ENCODE assay signal across 8 cellular contexts in genomic region chr7:102395958-102396709, GRCh38. TPM values are rescaled to one million over a fixed set of nuclear protein-coding genes. Genes with fewer than 3 reads are reported as not detected.
DNase-seq lines count a peak whose midpoint lies in the region; ATAC-seq and TF ChIP-seq lines count a peak whose summit lies in the region.

PRKRIP1 (plus strand) TSS chr7:102396363; CDS start chr7:102396412, 49 bp downstream.

- peak within 1 kb of the TSS; percentile 70 for H3K27ac Mint-ChIP-seq in activated T-helper 1 cell treated with anti-CD3 and anti-CD28 coated beads, Interleukin-12 subunit alpha, Interleukin-12 subunit beta, Interleukin-2, Interleukin-4 antibody, amounts not matched to agents 30 ng/mL and 10 ng/mL and 1 ng/mL, durations not matched to agents 14 hours and 24 hours and 36 hours
- peak within 1 kb of the TSS; percentile 87 to 99 (median 98) for H3K27ac Mint-ChIP-seq in naive thymus-derived CD4-positive, alpha-beta T cell
- H3K27ac Mint-ChIP-seq in stimulated activated memory B cell treated with anti-CD40 and anti-IgM and Interleukin-4, amounts not matched to agents 10 μg/mL and 1 μg/mL and 100 μg/mL, for 72 hours, result peak within 1 kb of the TSS; percentile 86

- H3K27me3 ChIP-seq in fibroblast of lung (ENCODE audit: control insufficient read depth, insufficient read depth, low read length), result no peaks in the 10 kb centered on the region
- H3K27me3 ChIP-seq in naive thymus-derived CD4-positive, alpha-beta T cell (ENCODE audit: control insufficient read depth in 2 of 2, insufficient read depth in 2 of 2, low read length in 2 of 2), result no peaks in the 10 kb centered on the region

- peaks cover 15% of the 10 kb centered on the region for H3K4me1 Mint-ChIP-seq in activated T-helper 1 cell treated with anti-CD3 and anti-CD28 coated beads, Interleukin-12 subunit alpha, Interleukin-12 subunit beta, Interleukin-2, Interleukin-4 antibody, amounts not matched to agents 30 ng/mL and 10 ng/mL and 1 ng/mL, durations not matched to agents 14 hours and 24 hours and 36 hours (ENCODE audit: low read depth)
- H3K4me1 Mint-ChIP-seq in naive thymus-derived CD4-positive, alpha-beta T cell, result peaks cover 12 to 34% (median 22%) of the 10 kb centered on the region in 7 donors
- H3K4me1 Mint-ChIP-seq in stimulated activated memory B cell treated with anti-CD40 and anti-IgM and Interleukin-4, amounts not matched to agents 10 μg/mL and 1 μg/mL and 100 μg/mL, for 72 hours, result peaks cover 25% of the 10 kb centered on the region

- DNase-seq in Daoy (ENCODE audit: low read depth), result peak; percentile 97
- DNase-seq in GOT3 (lab: John Stamatoyannopoulos, UW), result peak; percentile 62
- DNase-seq in LNCaP clone FGC (ENCODE audit: low read depth), result peak; percentile 94
- peak; percentile 99 for DNase-seq in RPMI8226
- DNase-seq in activated T-helper 1 cell treated with anti-CD3 and anti-CD28 coated beads, Interleukin-12 subunit alpha, Interleukin-12 subunit beta, Interleukin-2, Interleukin-4 antibody, amounts not matched to agents 30 ng/mL and 10 ng/mL and 1 ng/mL, durations not matched to agents 14 hours and 24 hours and 36 hours (ENCODE audit: low spot score), result peak; percentile 80
- DNase-seq in fibroblast of lung (ENCODE audit: low read depth in 2 of 2), result peak; percentile 92 to 94
- peak; percentile 58 to 95 (median 89) for DNase-seq in naive thymus-derived CD4-positive, alpha-beta T cell

- no peaks in the 10 kb centered on the region for H3K9me3 ChIP-seq in fibroblast of lung (ENCODE audit: control insufficient read depth, insufficient read depth, low read depth, low read length)
- no peaks in the 10 kb centered on the region for H3K9me3 ChIP-seq in naive thymus-derived CD4-positive, alpha-beta T cell (ENCODE audit: control insufficient read depth in 2 of 3, low read length in 3 of 3)

- H3K4me3 ChIP-seq in LNCaP clone FGC (ENCODE audit: low read depth, low read length), result peak within 1 kb of the TSS; percentile 100
- peak within 1 kb of the TSS; percentile 92 to 99 (median 95) for H3K4me3 ChIP-seq in fibroblast of lung (replicated peaks in 1 of 4; ENCODE audit: control extremely low read depth in 1 of 4, insufficient read depth in 1 of 4, low read depth in 3 of 4, low read length in 4 of 4)
- H3K4me3 ChIP-seq in naive thymus-derived CD4-positive, alpha-beta T cell (ENCODE audit: low read length), result peak within 1 kb of the TSS; percentile 92

- ATAC-seq in naive thymus-derived CD4-positive, alpha-beta T cell, result peak; percentile 99
- ATAC-seq in stimulated activated memory B cell treated with anti-CD40 and anti-IgM and Interleukin-4, amounts not matched to agents 10 μg/mL and 1 μg/mL and 100 μg/mL, for 72 hours, result peak; percentile 100

- peaks cover 13% of the 10 kb centered on the region for H3K79me2 ChIP-seq in fibroblast of lung (ENCODE audit: control insufficient read depth, insufficient read depth, low read length)

- intact Hi-C loops in activated T-helper 1 cell treated with anti-CD3 and anti-CD28 coated beads, Interleukin-12 subunit alpha, Interleukin-12 subunit beta, Interleukin-2, Interleukin-4 antibody, amounts not matched to agents 30 ng/mL and 10 ng/mL and 1 ng/mL, durations not matched to agents 14 hours and 24 hours and 36 hours (cut with micrococcal nuclease), result loop anchor here (1.0 kb wide), 4 partner anchors 19 to 68 kb away; partner anchors contain the start of genes ALKBH4 and LRWD1
- intact Hi-C loops in naive thymus-derived CD4-positive, alpha-beta T cell (cut with micrococcal nuclease), result loop anchor here (1.0 to 5.0 kb wide), 11 partner anchors 8 to 679 kb away; partner anchors contain the start of genes ALKBH4 (in 2 of the 2), LRWD1 (in 2 of the 2), ARMC10 (in 1 of the 2) and ORAI2 (in 1 of the 2)

- no peak for TF ChIP-seq CTCF in LNCaP clone FGC (IDR thresholded peaks at IDR 0.05; ENCODE audit: control insufficient read depth, extremely low read depth, insufficient read depth)
- TF ChIP-seq CTCF in fibroblast of lung (conservative IDR thresholded peaks at IDR 0.05 in 1 of 2, IDR thresholded peaks at IDR 0.05 in 1 of 2; ENCODE audit: low read depth in 1 of 2, low read length in 2 of 2), result no peak

- no peaks in the 10 kb centered on the region for H3K27me3 Mint-ChIP-seq in activated T-helper 1 cell treated with anti-CD3 and anti-CD28 coated beads, Interleukin-12 subunit alpha, Interleukin-12 subunit beta, Interleukin-2, Interleukin-4 antibody, amounts not matched to agents 30 ng/mL and 10 ng/mL and 1 ng/mL, durations not matched to agents 14 hours and 24 hours and 36 hours (ENCODE audit: insufficient read depth)
- no peaks in the 10 kb centered on the region for H3K27me3 Mint-ChIP-seq in naive thymus-derived CD4-positive, alpha-beta T cell
- no peaks in the 10 kb centered on the region for H3K27me3 Mint-ChIP-seq in stimulated activated memory B cell treated with anti-CD40 and anti-IgM and Interleukin-4, amounts not matched to agents 10 μg/mL and 1 μg/mL and 100 μg/mL, for 72 hours

- peak within 1 kb of the TSS; percentile 87 for H3K9ac ChIP-seq in fibroblast of lung (ENCODE audit: insufficient read depth, low read length)

- H3K36me3 ChIP-seq in fibroblast of lung (ENCODE audit: control insufficient read depth, insufficient read depth, low read length), result peaks cover 10% of the 10 kb centered on the region
- peaks cover 0 to 30% (median 4%) of the 10 kb centered on the region in 3 experiments for H3K36me3 ChIP-seq in naive thymus-derived CD4-positive, alpha-beta T cell (ENCODE audit: control insufficient read depth in 2 of 3, insufficient read depth in 3 of 3, low read length in 3 of 3)

- H2AFZ ChIP-seq in fibroblast of lung (ENCODE audit: low read length), result peak within 1 kb of the TSS; percentile 81

- no peaks in the 10 kb centered on the region for H4K20me1 ChIP-seq in fibroblast of lung (ENCODE audit: control insufficient read depth, extremely low read depth, insufficient read depth, low read length)

- peak within 1 kb of the TSS; percentile 87 for H3K4me3 Mint-ChIP-seq in activated T-helper 1 cell treated with anti-CD3 and anti-CD28 coated beads, Interleukin-12 subunit alpha, Interleukin-12 subunit beta, Interleukin-2, Interleukin-4 antibody, amounts not matched to agents 30 ng/mL and 10 ng/mL and 1 ng/mL, durations not matched to agents 14 hours and 24 hours and 36 hours
- H3K4me3 Mint-ChIP-seq in naive thymus-derived CD4-positive, alpha-beta T cell, result peak within 1 kb of the TSS; percentile 89 to 98 (median 96)
- peak within 1 kb of the TSS; percentile 87 for H3K4me3 Mint-ChIP-seq in stimulated activated memory B cell treated with anti-CD40 and anti-IgM and Interleukin-4, amounts not matched to agents 10 μg/mL and 1 μg/mL and 100 μg/mL, for 72 hours

- H3K9me3 Mint-ChIP-seq in activated T-helper 1 cell treated with anti-CD3 and anti-CD28 coated beads, Interleukin-12 subunit alpha, Interleukin-12 subunit beta, Interleukin-2, Interleukin-4 antibody, amounts not matched to agents 30 ng/mL and 10 ng/mL and 1 ng/mL, durations not matched to agents 14 hours and 24 hours and 36 hours, result no peaks in the 10 kb centered on the region
- peaks cover 0 to 2% (median 0%) of the 10 kb centered on the region in 11 donors for H3K9me3 Mint-ChIP-seq in naive thymus-derived CD4-positive, alpha-beta T cell
- H3K9me3 Mint-ChIP-seq in stimulated activated memory B cell treated with anti-CD40 and anti-IgM and Interleukin-4, amounts not matched to agents 10 μg/mL and 1 μg/mL and 100 μg/mL, for 72 hours, result no peaks in the 10 kb centered on the region

- CTCF ChIA-PET in naive thymus-derived CD4-positive, alpha-beta T cell (lab: Charles Lee), result interaction anchor here (0.6 to 1.2 kb wide), 6 partner anchors 54 to 587 kb away, joined by 3 to 4 read pairs (median 3); no protein-coding TSS in a partner anchor

- H3K4me2 ChIP-seq in fibroblast of lung (ENCODE audit: extremely low read depth, insufficient read depth, low read length), result peak within 1 kb of the TSS; percentile 91

- POLR2A ChIA-PET in naive thymus-derived CD4-positive, alpha-beta T cell (lab: Charles Lee), result interaction anchor here (0.6 to 2.5 kb wide), 18 partner anchors 8 to 115 kb away, joined by 3 to 17 read pairs (median 5); partner anchors contain the start of genes ALKBH4 and LRWD1

- peak within 1 kb of the TSS; percentile 84 for H3K27ac ChIP-seq in fibroblast of lung (ENCODE audit: insufficient read depth, low read length)
- H3K27ac ChIP-seq in naive thymus-derived CD4-positive, alpha-beta T cell (ENCODE audit: low read depth, low read length), result peak within 1 kb of the TSS; percentile 86

- peaks cover 30% of the 10 kb centered on the region for H3K36me3 Mint-ChIP-seq in activated T-helper 1 cell treated with anti-CD3 and anti-CD28 coated beads, Interleukin-12 subunit alpha, Interleukin-12 subunit beta, Interleukin-2, Interleukin-4 antibody, amounts not matched to agents 30 ng/mL and 10 ng/mL and 1 ng/mL, durations not matched to agents 14 hours and 24 hours and 36 hours (ENCODE audit: low read depth)
- peaks cover 0 to 15% (median 9%) of the 10 kb centered on the region in 5 donors for H3K36me3 Mint-ChIP-seq in naive thymus-derived CD4-positive, alpha-beta T cell
- peaks cover 27% of the 10 kb centered on the region for H3K36me3 Mint-ChIP-seq in stimulated activated memory B cell treated with anti-CD40 and anti-IgM and Interleukin-4, amounts not matched to agents 10 μg/mL and 1 μg/mL and 100 μg/mL, for 72 hours

- H3K4me1 ChIP-seq in fibroblast of lung (ENCODE audit: control insufficient read depth, extremely low read depth, insufficient read depth, low read length), result peaks cover 3% of the 10 kb centered on the region
- peaks cover 9 to 15% of the 10 kb centered on the region in 2 donors for H3K4me1 ChIP-seq in naive thymus-derived CD4-positive, alpha-beta T cell (ENCODE audit: control insufficient read depth in 2 of 2, insufficient read depth in 2 of 2, low read length in 2 of 2)

RNA-seq across cellular contexts. Expression of gene PRKRIP1, which starts in this region (rescaled TPM):
- 52.5 and 64.1 TPM in 2 replicates for total RNA-seq in Daoy (2014; rRNA removed; shearing (Covaris generic))
- 25.7 and 28.3 TPM in 2 replicates for total RNA-seq in activated T-helper 1 cell treated with anti-CD3 and anti-CD28 coated beads, Interleukin-12 subunit alpha, Interleukin-12 subunit beta, Interleukin-2, Interleukin-4 antibody, amounts not matched to agents 30 ng/mL and 10 ng/mL and 1 ng/mL, durations not matched to agents 14 hours and 24 hours and 36 hours
- total RNA-seq in fibroblast of lung, result 12.3 and 16.3 TPM in 2 replicates
- 12.4 and 13.8 TPM in 2 replicates for polyA plus RNA-seq in fibroblast of lung
- 15.3 and 18.1 TPM in 2 replicates for polyA plus RNA-seq in fibroblast of lung (2012)
- polyA minus RNA-seq in fibroblast of lung (ENCODE audit: low replicate concordance), result 0.82 and 3.1 TPM in 2 replicates
- 10 to 100 TPM; 36.4 to 58.4 (median 47.0) TPM for total RNA-seq in naive thymus-derived CD4-positive, alpha-beta T cell
- polyA plus RNA-seq in naive thymus-derived CD4-positive, alpha-beta T cell, result 10 to 100 TPM; 15.7 to 33.2 TPM

Comparison
In these comparisons a context has a peak if more than half of its experiments do, and no peak if none do; other contexts are left out.
1. Peak in every context shown above with its lines: DNase-seq, ATAC-seq, H3K4me3 ChIP-seq and H3K27ac ChIP-seq.